16 cellular contexts compared by ENCODE assay signal in genomic region chr4:27234306-27234899, GRCh38.
A peak's percentile ranks its signal among the peaks of the same experiment; 100 is the strongest.
DNase-seq lines count a peak whose midpoint lies in the region; ATAC-seq and TF ChIP-seq lines count a peak whose summit lies in the region.
"Had no signal": no experiment of that assay in that cellular context is flagged by ENCODE, and none has a peak within 500 bp of the region (broad histone marks: within the 10 kb centered on the region; RNA-seq: fewer than 3 reads in every experiment).

No MANE protein-coding gene starts in this region.

- no peak overlapping the region for H4K12ac ChIP-seq in trophoblast cell (ENCODE audit: low read depth, low read length)

- H3K14ac ChIP-seq in trophoblast cell (ENCODE audit: low read length), result no peak overlapping the region

- WGBS in right cardiac atrium, result 43% methylated on average over 6 of the region's 6 CpGs
- no CpG with 5 or more reads among the region's 6 CpGs for WGBS in trophoblast cell (ENCODE audit: extremely low coverage, insufficient coverage, insufficient read length)

- no peak overlapping the region for H3K4me2 ChIP-seq in trophoblast cell (ENCODE audit: low read length)
- H3K4me2 ChIP-seq: A549; BLaER1 treated with 17β-estradiol and CSF1 and Interleukin-3, amounts not matched to agents 10 nM and 100 nM had no signal

- DNase-seq in right cardiac atrium, result no peak
- no peak for DNase-seq in left ventricle myocardium superior
- DNase-seq in fibroblast of pulmonary artery (ENCODE audit: low read depth), result peak; percentile 6
- no peak for DNase-seq in trophoblast cell
- DNase-seq in hypothalamus (lab: John Stamatoyannopoulos, UW), result no peak
- DNase-seq: AML-193; Caco-2; Calu3; CD4-positive, alpha-beta T cell; CD8-positive, alpha-beta T cell; DMS79 treated with DMSO at 0.1 percent for 48 hours; GF-D8 had no signal

- H3K79me2 ChIP-seq in trophoblast cell (ENCODE audit: control insufficient read depth, insufficient read depth, low read length, poor library complexity), result no peaks in the 10 kb centered on the region

- H3K79me1 ChIP-seq in trophoblast cell (ENCODE audit: low read length), result no peaks in the 10 kb centered on the region

- H3K27ac ChIP-seq in right cardiac atrium (ENCODE audit: low read length) (no peak overlapping the region), trophoblast cell (ENCODE audit: low read depth, low read length) (no peak overlapping the region)
- H3K27ac ChIP-seq: 22Rv1; A549; BLaER1 treated with 17β-estradiol and CSF1 and Interleukin-3, amounts not matched to agents 10 nM and 100 nM; C4-2B had no signal

- no peak overlapping the region for H2BK5ac ChIP-seq in trophoblast cell (ENCODE audit: low read depth, low read length, poor library complexity)

- H2BK12ac ChIP-seq in trophoblast cell (ENCODE audit: low read length), result no peak overlapping the region

- H3K23ac ChIP-seq in trophoblast cell (ENCODE audit: low read length), result no peak overlapping the region

- ATAC-seq in right cardiac atrium, result peak; percentile 72
- no peak for ATAC-seq in left ventricle myocardium superior
- ATAC-seq: A549; CD8-positive, alpha-beta T cell had no signal

- H3K18ac ChIP-seq in trophoblast cell (ENCODE audit: low read length), result no peak overlapping the region

- H3K9me3 ChIP-seq in right cardiac atrium (ENCODE audit: control insufficient read depth, low read length), result no peaks in the 10 kb centered on the region
- no peaks in the 10 kb centered on the region for H3K9me3 ChIP-seq in trophoblast cell (ENCODE audit: insufficient read depth, low read depth, low read length)
- H3K9me3 ChIP-seq: A549; BLaER1 treated with 17β-estradiol and CSF1 and Interleukin-3, amounts not matched to agents 10 nM and 100 nM; Caco-2 had no signal

- no peaks in the 10 kb centered on the region for H3K4me1 ChIP-seq in right cardiac atrium (ENCODE audit: control insufficient read depth, insufficient read depth, low read length)
- no peaks in the 10 kb centered on the region for H3K4me1 ChIP-seq in trophoblast cell (ENCODE audit: control insufficient read depth in 1 of 2, insufficient read depth in 2 of 2, low read length in 2 of 2)
- H3K4me1 ChIP-seq: A549; BLaER1 treated with 17β-estradiol and CSF1 and Interleukin-3, amounts not matched to agents 10 nM and 100 nM; Caco-2 had no signal

- intact Hi-C loops in right cardiac atrium (cut with DNase I), result no loop called here
- intact Hi-C loops in left ventricle myocardium superior (cut with micrococcal nuclease), result no loop called here

- no peak for TF ChIP-seq CTCF in fibroblast of pulmonary artery (IDR thresholded peaks at IDR 0.05; ENCODE audit: low read length, missing control alignments)

- no peak overlapping the region for H4K91ac ChIP-seq in trophoblast cell (ENCODE audit: low read depth, low read length)

- H3K4me3 ChIP-seq in right cardiac atrium (ENCODE audit: low read length) (no peak overlapping the region), fibroblast of pulmonary artery (replicated peaks; ENCODE audit: low read depth, low read length) (no peak overlapping the region), trophoblast cell (ENCODE audit: low read depth, low read length) (no peak overlapping the region)
- H3K4me3 ChIP-seq: A549; BLaER1 treated with 17β-estradiol and CSF1 and Interleukin-3, amounts not matched to agents 10 nM and 100 nM had no signal

- H2AFZ ChIP-seq in trophoblast cell (ENCODE audit: insufficient read depth, low read length, poor library complexity), result no peak overlapping the region

- no peaks in the 10 kb centered on the region for H3K36me3 ChIP-seq in trophoblast cell (ENCODE audit: control insufficient read depth in 1 of 2, insufficient read depth in 2 of 2, low read length in 2 of 2)
- H3K36me3 ChIP-seq: BLaER1 treated with 17β-estradiol and CSF1 and Interleukin-3, amounts not matched to agents 10 nM and 100 nM had no signal

- H2BK120ac ChIP-seq in trophoblast cell (ENCODE audit: insufficient read depth, low read length, poor library complexity), result no peak overlapping the region

- H3K9ac ChIP-seq in trophoblast cell (ENCODE audit: low read length), result no peak overlapping the region
- H3K9ac ChIP-seq: BLaER1 treated with 17β-estradiol and CSF1 and Interleukin-3, amounts not matched to agents 10 nM and 100 nM had no signal

- no peak overlapping the region for H4K8ac ChIP-seq in trophoblast cell (ENCODE audit: low read depth, low read length)

- no peaks in the 10 kb centered on the region for H3K27me3 ChIP-seq in right cardiac atrium (ENCODE audit: control insufficient read depth, insufficient read depth)
- no peaks in the 10 kb centered on the region for H3K27me3 ChIP-seq in trophoblast cell (ENCODE audit: insufficient read depth, low read length)
- H3K27me3 ChIP-seq: BLaER1 treated with 17β-estradiol and CSF1 and Interleukin-3, amounts not matched to agents 10 nM and 100 nM had no signal

- H2AK5ac ChIP-seq in trophoblast cell (ENCODE audit: low read length), result no peak overlapping the region

- no peak overlapping the region for H3K4ac ChIP-seq in trophoblast cell (ENCODE audit: low read depth, low read length)
